In the genomic region with DNA sequence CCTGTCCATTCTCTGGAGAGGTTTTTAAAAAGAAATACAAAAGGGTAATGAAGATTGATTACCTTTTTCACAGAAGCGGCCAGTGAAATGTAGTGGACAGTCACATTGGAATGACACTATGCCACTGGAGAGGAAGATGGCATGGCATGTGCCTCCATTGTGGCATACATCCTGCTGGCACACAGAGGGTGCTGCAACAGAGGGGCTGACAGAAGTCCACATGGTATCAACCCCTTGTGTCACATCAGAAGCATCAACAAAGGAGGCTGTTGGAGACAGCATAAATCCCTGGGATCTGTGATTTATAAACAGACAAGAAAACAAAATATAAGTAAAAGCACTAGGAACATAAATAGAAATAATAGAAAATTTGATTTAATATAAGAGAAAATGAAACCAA, we compare ENCODE assay signal across 22 cellular contexts.
A peak's percentile ranks its signal among the peaks of the same experiment; 100 is the strongest.
DNase-seq lines count a peak whose midpoint lies in the region; ATAC-seq and TF ChIP-seq lines count a peak whose summit lies in the region.
"Had no signal": no experiment of that assay in that cellular context is flagged by ENCODE, and none has a peak within 500 bp of the region (broad histone marks: within the 10 kb centered on the region; RNA-seq: fewer than 3 reads in every experiment).

No MANE protein-coding gene starts in this region.

- TF ChIP-seq RAD21 in IMR-90 (IDR thresholded peaks at IDR 0.05; ENCODE audit: low read length) (no peak), SK-N-SH (IDR thresholded peaks at IDR 0.05; ENCODE audit: low read length) (no peak)

- H4K5ac ChIP-seq in IMR-90 (ENCODE audit: low read depth, low read length), result no peak overlapping the region

- ATAC-seq in IMR-90 (ENCODE audit: low read depth) (no peak), HG03439 (IDR thresholded peaks at IDR 0.05; ENCODE audit: unreplicated experiment) (no peak)
- ATAC-seq: CD8-positive, alpha-beta T cell; HCT116; Right ventricle myocardium inferior; T-helper 17 cell had no signal

- H3K9me1 ChIP-seq in IMR-90 (ENCODE audit: insufficient read depth, low read length), result no peaks in the 10 kb centered on the region

- H3K4me1 ChIP-seq in BE2C, result peaks cover 13% of the 10 kb centered on the region
- H3K4me1 ChIP-seq in IMR-90 (ENCODE audit: control insufficient read depth, insufficient read depth, low read length), result 0 out of 2 replicates have a peak, but pooled peaks cover 1% of the 10 kb centered on the region
- no peaks in the 10 kb centered on the region; a peak in 1 of 4 replicates for H3K4me1 ChIP-seq in SK-N-SH (ENCODE audit: control insufficient read depth in 1 of 2, insufficient read depth in 2 of 2, low read depth in 1 of 2, low read length in 1 of 2)
- H3K4me1 ChIP-seq: SJSA1 had no signal

- H3K27ac ChIP-seq in IMR-90 (ENCODE audit: insufficient read depth, low read length), result no peak overlapping the region
- H3K27ac ChIP-seq in SK-N-SH (ENCODE audit: low read depth in 2 of 2, low read length in 1 of 2), result no peak overlapping the region
- H3K27ac ChIP-seq: GM23248, KMS-11, SJSA1 had no signal

- no peak overlapping the region for H3K14ac ChIP-seq in IMR-90 (replicated peaks; ENCODE audit: low read depth, low read length)

- no TSS peak for BruUV-seq in IMR-90 (replicated peaks; lab: Mats Ljungman, UMichigan)

- no peaks in the 10 kb centered on the region for H3K79me2 ChIP-seq in SK-N-SH (ENCODE audit: insufficient read depth)

- no peak overlapping the region for H2AK9ac ChIP-seq in IMR-90 (replicated peaks; ENCODE audit: low read depth, low read length, poor library complexity)

- H2BK15ac ChIP-seq in IMR-90 (ENCODE audit: low read depth, low read length), result no peak overlapping the region

- no peak overlapping the region for H2BK5ac ChIP-seq in IMR-90 (ENCODE audit: low read depth, low read length, poor library complexity, severe bottlenecking)

- TF ChIP-seq CTCF in BE2C (IDR thresholded peaks at IDR 0.05; ENCODE audit: low read depth, low read length), result peak; percentile 23
- TF ChIP-seq CTCF in IMR-90 (conservative IDR thresholded peaks at IDR 0.05; ENCODE audit: low read depth, low read length), result no peak
- TF ChIP-seq CTCF in SK-N-SH (IDR thresholded peaks at IDR 0.05), result no peak

- H3F3A ChIP-seq in SK-N-SH (replicated peaks; ENCODE audit: insufficient read depth), result no peaks in the 10 kb centered on the region

- peak; percentile 26 for DNase-seq in DMS53 (lab: John Stamatoyannopoulos, UW)
- no peak for DNase-seq in DMS53 treated with DMSO at 0.1 percent for 48 hours (lab: John Stamatoyannopoulos, UW; ENCODE audit: unreplicated experiment)
- DNase-seq in BE2C, result no peak
- DNase-seq in IMR-90, result no peak
- peak; percentile 1 for DNase-seq in SK-N-SH
- no peak for DNase-seq in NCI-H1092 (lab: John Stamatoyannopoulos, UW)
- DNase-seq in iPS-NIHi7 (ENCODE audit: extremely low spot score), result no peak
- DNase-seq: 8988T; C1 segment of cervical spinal cord; CD8-positive, alpha-beta T cell; DMS79; GM23248; NCI-H187 treated with DMSO at 0.1 percent for 48 hours; NCI-H226; NCI-H526; SW 1271; T-helper 17 cell had no signal

- no peak overlapping the region for H4K91ac ChIP-seq in IMR-90 (ENCODE audit: insufficient read depth, low read depth, low read length)

- H3K9me2 ChIP-seq in SK-N-SH, result no peaks in the 10 kb centered on the region

- 86% methylated on average over 1 of the region's 1 CpG; no CpG with 5 or more reads in 1 of the 2 experiments for WGBS in IMR-90 (ENCODE audit: extremely low coverage in 2 of 2, insufficient read length in 1 of 2), 2 experiments
- 93% methylated on average over 1 of the region's 1 CpG for WGBS in SK-N-SH (ENCODE audit: low lambda C conversion rate)

- H4K20me1 ChIP-seq in IMR-90 (ENCODE audit: insufficient read depth, low read length), result no peaks in the 10 kb centered on the region
- no peaks in the 10 kb centered on the region for H4K20me1 ChIP-seq in SK-N-SH (ENCODE audit: insufficient read depth)

- H3K79me1 ChIP-seq in IMR-90 (ENCODE audit: low read depth in 1 of 2, low read length in 2 of 2), result no peaks in the 10 kb centered on the region

- CTCF ChIA-PET in IMR-90 (lab: Yijun Ruan, JAX), result no interaction called here
- CTCF ChIA-PET in SK-N-SH (lab: Yijun Ruan, JAX), result interaction anchor here (0.9 kb wide), 1 partner anchor 20 kb away, joined by 3 read pairs; no protein-coding TSS in a partner anchor

- H3K4me3 ChIP-seq in BE2C (ENCODE audit: low read depth, low read length), result no peak overlapping the region
- no peak overlapping the region for H3K4me3 ChIP-seq in IMR-90 (ENCODE audit: insufficient read depth, low read depth, low read length)
- H3K4me3 ChIP-seq in SK-N-SH (ENCODE audit: low read depth in 2 of 2, low read length in 1 of 2), result no peak overlapping the region
- H3K4me3 ChIP-seq: GM23248, SJSA1 had no signal

- H2AFZ ChIP-seq in IMR-90 (replicated peaks; ENCODE audit: low read length, poor library complexity) (peak overlapping the region; percentile 25), SK-N-SH (ENCODE audit: low read depth) (no peak overlapping the region)
- H2AFZ ChIP-seq: GM23248 had no signal

- H3K9ac ChIP-seq in IMR-90 (ENCODE audit: low read depth, low read length) (no peak overlapping the region), SK-N-SH (no peak overlapping the region)
- H3K9ac ChIP-seq: GM23248, KMS-11 had no signal

- H2BK120ac ChIP-seq in IMR-90 (ENCODE audit: low read depth, low read length), result no peak overlapping the region

- H2AK5ac ChIP-seq in IMR-90 (ENCODE audit: low read depth, low read length), result 0 out of 2 replicates have a peak overlapping the region, but pooled peaks have one; percentile 0

- H3K56ac ChIP-seq in IMR-90 (ENCODE audit: extremely low read depth, insufficient read depth, low read length), result no peak overlapping the region

- dilution Hi-C loops in IMR-90 (cut with HindIII; ENCODE audit: low sequenced_read_pairs, unreplicated experiment), result no loop called here

- H3K23ac ChIP-seq in IMR-90 (ENCODE audit: low read depth, low read length), result no peak overlapping the region

- no peaks in the 10 kb centered on the region for H3K9me3 ChIP-seq in BE2C
- no peaks in the 10 kb centered on the region for H3K9me3 ChIP-seq in IMR-90 (ENCODE audit: control insufficient read depth, insufficient read depth, low read length)
- H3K9me3 ChIP-seq in SK-N-SH, result no peaks in the 10 kb centered on the region
- H3K9me3 ChIP-seq: SJSA1 had no signal

- H3K27me3 ChIP-seq in BE2C (no peaks in the 10 kb centered on the region), IMR-90 (ENCODE audit: control insufficient read depth, insufficient read depth, low read length) (no peaks in the 10 kb centered on the region), SK-N-SH (ENCODE audit: insufficient read depth) (no peaks in the 10 kb centered on the region)
- H3K27me3 ChIP-seq: SJSA1 had no signal

- TF ChIP-seq EP300 in SK-N-SH (IDR thresholded peaks at IDR 0.05; ENCODE audit: borderline replicate concordance in 1 of 2, low read depth in 1 of 2, low read length in 1 of 2), result no peak

- intact Hi-C loops in IMR-90 (cut with micrococcal nuclease), result no loop called here

- in situ Hi-C loops in IMR-90 (cut with MboI; ENCODE audit: low sequenced_read_pairs), result no loop called here

- H2BK20ac ChIP-seq in IMR-90 (ENCODE audit: low read depth, low read length), result no peak overlapping the region

- H3K4ac ChIP-seq in IMR-90 (ENCODE audit: low read depth, low read length), result no peak overlapping the region

- H3K4me2 ChIP-seq in IMR-90 (ENCODE audit: low read depth, low read length) (no peak overlapping the region; the same call in 1 of the 2 replicates), SK-N-SH (no peak overlapping the region)
- H3K4me2 ChIP-seq: KMS-11 had no signal

- POLR2A ChIA-PET in IMR-90 (lab: Charles Lee; ENCODE audit: unreplicated experiment) (no interaction called here), SK-N-SH (lab: Yijun Ruan, JAX) (no interaction called here)

- H3K36me3 ChIP-seq in BE2C (no peaks in the 10 kb centered on the region), IMR-90 (ENCODE audit: control insufficient read depth, insufficient read depth, low read length) (no peaks in the 10 kb centered on the region), SK-N-SH (replicated peaks in 1 of 2; ENCODE audit: control insufficient read depth in 1 of 2, insufficient read depth in 2 of 2, low read length in 1 of 2) (no peaks in the 10 kb centered on the region)
- H3K36me3 ChIP-seq: SJSA1 had no signal

- no peak overlapping the region for H3K18ac ChIP-seq in IMR-90 (ENCODE audit: low read depth, low read length)

- no peak for TF ChIP-seq POLR2A in IMR-90 (IDR thresholded peaks at IDR 0.05; ENCODE audit: low read depth, low read length)

- H4K8ac ChIP-seq in IMR-90 (ENCODE audit: low read depth in 2 of 2, low read length in 2 of 2), result peak overlapping the region in 1 of 2 experiments; percentile 37; a peak in 1 of 4 replicates

TF ChIP-seq in IMR-90, 13 proteins besides CTCF, POLR2A, EP300 and RAD21 (continues in another document):
- TF ChIP-seq, protein P1, sequence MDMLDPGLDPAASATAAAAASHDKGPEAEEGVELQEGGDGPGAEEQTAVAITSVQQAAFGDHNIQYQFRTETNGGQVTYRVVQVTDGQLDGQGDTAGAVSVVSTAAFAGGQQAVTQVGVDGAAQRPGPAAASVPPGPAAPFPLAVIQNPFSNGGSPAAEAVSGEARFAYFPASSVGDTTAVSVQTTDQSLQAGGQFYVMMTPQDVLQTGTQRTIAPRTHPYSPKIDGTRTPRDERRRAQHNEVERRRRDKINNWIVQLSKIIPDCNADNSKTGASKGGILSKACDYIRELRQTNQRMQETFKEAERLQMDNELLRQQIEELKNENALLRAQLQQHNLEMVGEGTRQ (IDR thresholded peaks at IDR 0.05; ENCODE audit: low read depth, low read length), result no peak
- TF ChIP-seq CEBPB (IDR thresholded peaks at IDR 0.05; ENCODE audit: low read depth, low read length) (no peak), SMC3 (IDR thresholded peaks at IDR 0.05; ENCODE audit: low read depth, low read length) (no peak), MAZ (IDR thresholded peaks at IDR 0.05; ENCODE audit: borderline replicate concordance, low read depth, low read length) (no peak), CHD1 (IDR thresholded peaks at IDR 0.05; ENCODE audit: low read depth, low read length) (no peak)

TF ChIP-seq in SK-N-SH, 30 proteins besides CTCF, POLR2A, EP300 and RAD21 (continues in another document):
- TF ChIP-seq TCF12 (IDR thresholded peaks at IDR 0.05) (no peak), NRF1 (IDR thresholded peaks at IDR 0.05; ENCODE audit: low read depth, low read length) (no peak), POLR2AphosphoS5 (IDR thresholded peaks at IDR 0.05; ENCODE audit: low read depth, low read length) (no peak), MXI1 (IDR thresholded peaks at IDR 0.05; ENCODE audit: low read depth, low read length) (no peak)
- TF ChIP-seq, protein P2, sequence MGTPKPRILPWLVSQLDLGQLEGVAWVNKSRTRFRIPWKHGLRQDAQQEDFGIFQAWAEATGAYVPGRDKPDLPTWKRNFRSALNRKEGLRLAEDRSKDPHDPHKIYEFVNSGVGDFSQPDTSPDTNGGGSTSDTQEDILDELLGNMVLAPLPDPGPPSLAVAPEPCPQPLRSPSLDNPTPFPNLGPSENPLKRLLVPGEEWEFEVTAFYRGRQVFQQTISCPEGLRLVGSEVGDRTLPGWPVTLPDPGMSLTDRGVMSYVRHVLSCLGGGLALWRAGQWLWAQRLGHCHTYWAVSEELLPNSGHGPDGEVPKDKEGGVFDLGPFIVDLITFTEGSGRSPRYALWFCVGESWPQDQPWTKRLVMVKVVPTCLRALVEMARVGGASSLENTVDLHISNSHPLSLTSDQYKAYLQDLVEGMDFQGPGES (IDR thresholded peaks at IDR 0.05; ENCODE audit: low read depth, low read length), result no peak

Comparison
In these comparisons a context has a peak if more than half of its experiments do, and no peak if none do; other contexts are left out.
1. DNase-seq: peak in DMS53 (single experiment) and SK-N-SH (single experiment); none in DMS53 treated with DMSO at 0.1 percent for 48 hours (single experiment), BE2C (single experiment), IMR-90 (single experiment), NCI-H1092 (single experiment) and iPS-NIHi7 (single experiment).